ENCODE assay signal across 10 cellular contexts in genomic region chr7:84637568-84638338, GRCh38.
A peak's percentile ranks its signal among the peaks of the same experiment; 100 is the strongest.
DNase-seq lines count a peak whose midpoint lies in the region; ATAC-seq, FAIRE-seq and TF ChIP-seq lines count a peak whose summit lies in the region.
"Had no signal": no experiment of that assay in that cellular context is flagged by ENCODE, and none has a peak within 500 bp of the region (broad histone marks: within the 10 kb centered on the region; RNA-seq: fewer than 3 reads in every experiment).

No MANE protein-coding gene starts in this region.

- FAIRE-seq in G401.6 (lab: Jason Lieb, UNC): peak; percentile 98
- FAIRE-seq: small intestine had no signal

- H3K4me1 ChIP-seq in SJSA1 (replicated peaks): peaks cover 24% of the 10 kb centered on the region

- H3K36me3 ChIP-seq in SJSA1: peaks cover 9% of the 10 kb centered on the region; the same call in 1 of the 2 replicates

- no peaks in the 10 kb centered on the region for H3K9me3 ChIP-seq in SJSA1 (replicated peaks)

- ATAC-seq in HG03097 (IDR thresholded peaks at IDR 0.05; ENCODE audit: low FRiP score, unreplicated experiment): no peak

- H3K4me3 ChIP-seq in SJSA1 (no peak overlapping the region), fibroblast of the aortic adventitia (ENCODE audit: low read depth, low read length) (no peak overlapping the region)

- TF ChIP-seq CTCF in fibroblast of the aortic adventitia (IDR thresholded peaks at IDR 0.05; ENCODE audit: insufficient read depth, low read length): no peak

- H3K27ac ChIP-seq in SJSA1: peak overlapping the region; percentile 99

- DNase-seq in SJSA1 (ENCODE audit: low read depth in 1 of 2, low spot score in 2 of 2): peak; percentile 73 to 84
- peak; percentile 92 for DNase-seq in fibroblast of the aortic adventitia (ENCODE audit: low read depth)
- DNase-seq in renal cortical epithelial cell (ENCODE audit: low read depth): peak; percentile 96
- no peak for DNase-seq in RPMI8226
- no peak for DNase-seq in NCI-H146 treated with DMSO at 0.1 percent for 48 hours (lab: John Stamatoyannopoulos, UW; ENCODE audit: unreplicated experiment)
- no peak for DNase-seq in NCI-H526 (lab: John Stamatoyannopoulos, UW)
- DNase-seq: activated CD8-positive, alpha-beta memory T cell treated with anti-CD3 and anti-CD28 coated beads, Interleukin-2, amount 50 U/mL, for 48 hours; small intestine had no signal

- H3K27me3 ChIP-seq in SJSA1 (replicated peaks): no peaks in the 10 kb centered on the region

Comparison
In these comparisons a context has a peak if more than half of its experiments do, and no peak if none do; other contexts are left out.
1. DNase-seq: peak in SJSA1 (2 of 2), fibroblast of the aortic adventitia (single experiment) and renal cortical epithelial cell (single experiment); none in RPMI8226 (single experiment), NCI-H146 treated with DMSO at 0.1 percent for 48 hours (single experiment) and NCI-H526 (0 of 2).